14 cellular contexts compared by ENCODE assay signal in the genomic region with DNA sequence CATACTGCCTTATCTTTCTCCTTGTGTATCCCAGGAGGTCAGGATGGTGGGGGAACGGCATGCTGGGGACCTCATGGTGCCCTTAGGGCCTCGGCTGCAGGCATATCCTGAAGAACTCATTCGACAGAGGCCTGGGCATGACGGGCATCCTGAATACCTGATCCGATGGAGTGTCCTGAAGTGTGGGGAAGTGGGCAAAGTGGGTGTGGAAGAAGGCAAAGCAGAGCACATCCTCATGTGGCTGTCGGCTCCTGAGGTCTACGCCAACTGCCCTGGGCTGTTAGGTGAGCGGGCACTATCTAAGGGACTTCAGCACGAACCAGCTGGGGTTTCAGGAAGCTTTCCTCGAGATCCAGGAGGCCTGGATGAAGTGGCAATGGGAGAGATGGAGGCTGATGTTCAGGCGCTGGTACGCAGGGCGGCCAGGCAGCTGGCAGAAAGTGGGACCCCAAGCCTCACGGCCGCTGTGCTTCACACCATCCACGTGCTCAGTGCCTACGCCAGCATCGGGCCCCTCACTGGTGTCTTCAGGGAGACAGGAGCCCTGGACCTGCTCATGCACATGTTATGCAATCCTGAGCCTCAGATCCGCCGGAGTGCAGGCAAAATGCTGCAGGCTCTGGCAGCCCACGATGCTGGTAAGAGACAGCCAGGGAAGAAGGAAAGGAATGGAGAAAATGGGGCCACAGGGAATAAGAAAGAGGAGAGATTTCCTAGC. TPM values are rescaled to one million over a fixed set of nuclear protein-coding genes. Genes with fewer than 3 reads are reported as not detected.
DNase-seq lines count a peak whose midpoint lies in the region; ATAC-seq, FAIRE-seq and TF ChIP-seq lines count a peak whose summit lies in the region.
"Had no signal": no experiment of that assay in that cellular context is flagged by ENCODE, and none has a peak within 500 bp of the region (broad histone marks: within the 10 kb centered on the region; RNA-seq: fewer than 3 reads in every experiment).

No MANE protein-coding gene starts in this region.

- no peak overlapping the region for H3K27ac ChIP-seq in kidney (ENCODE audit: low read depth in 2 of 2, low read length in 2 of 2)
- no peak overlapping the region for H3K27ac ChIP-seq in small intestine (ENCODE audit: low read depth in 1 of 2, low read length in 1 of 2)
- H3K27ac ChIP-seq: ascending aorta, left ventricle myocardium inferior had no signal

- H3K4me3 Mint-ChIP-seq in activated naive CD4-positive, alpha-beta T cell treated with anti-CD3 and anti-CD28 coated beads, Interleukin-2, amount 10 ng/mL, durations not matched to agents 7 days and 5 days = peak overlapping the region; percentile 0
- no peak overlapping the region for H3K4me3 Mint-ChIP-seq in activated naive CD4-positive, alpha-beta T cell treated with anti-CD3 and anti-CD28 coated beads for 36 hours
- peak overlapping the region; percentile 85 for H3K4me3 Mint-ChIP-seq in activated T-helper 17 cell treated with anti-CD3 and anti-CD28 coated beads, Interleukin-2, amount 50 U/mL, for 72 hours
- peak overlapping the region; percentile 24 to 46 for H3K4me3 Mint-ChIP-seq in stimulated activated naive B cell treated with anti-CD40 and anti-IgM and Interleukin-4, amounts not matched to agents 10 μg/mL and 1 μg/mL and 100 μg/mL, for 72 hours

- H3K27me3 Mint-ChIP-seq in activated naive CD4-positive, alpha-beta T cell treated with anti-CD3 and anti-CD28 coated beads, Interleukin-2, amount 10 ng/mL, durations not matched to agents 7 days and 5 days = no peaks in the 10 kb centered on the region
- H3K27me3 Mint-ChIP-seq in activated naive CD4-positive, alpha-beta T cell treated with anti-CD3 and anti-CD28 coated beads for 36 hours (ENCODE audit: low read depth) = no peaks in the 10 kb centered on the region
- no peaks in the 10 kb centered on the region for H3K27me3 Mint-ChIP-seq in activated T-helper 17 cell treated with anti-CD3 and anti-CD28 coated beads, Interleukin-2, amount 50 U/mL, for 72 hours
- no peaks in the 10 kb centered on the region for H3K27me3 Mint-ChIP-seq in stimulated activated naive B cell treated with anti-CD40 and anti-IgM and Interleukin-4, amounts not matched to agents 10 μg/mL and 1 μg/mL and 100 μg/mL, for 72 hours

- no peak for ATAC-seq in activated T-helper 17 cell treated with anti-CD3 and anti-CD28 coated beads, Interleukin-2, amount 50 U/mL, for 72 hours (replicated peaks)
- ATAC-seq in stimulated activated naive B cell treated with anti-CD40 and anti-IgM and Interleukin-4, amounts not matched to agents 10 μg/mL and 1 μg/mL and 100 μg/mL, for 72 hours (replicated peaks) = no peak
- ATAC-seq in GM21825 (IDR thresholded peaks at IDR 0.05; ENCODE audit: unreplicated experiment) = no peak

- H3K4me3 ChIP-seq in kidney (ENCODE audit: low read length in 2 of 2) (no peak overlapping the region), small intestine (ENCODE audit: low read depth in 1 of 2, low read length in 2 of 2) (no peak overlapping the region)
- H3K4me3 ChIP-seq: ascending aorta, left ventricle myocardium inferior had no signal

- H3K9me3 Mint-ChIP-seq in activated naive CD4-positive, alpha-beta T cell treated with anti-CD3 and anti-CD28 coated beads, Interleukin-2, amount 10 ng/mL, durations not matched to agents 7 days and 5 days = no peaks in the 10 kb centered on the region
- H3K9me3 Mint-ChIP-seq in activated naive CD4-positive, alpha-beta T cell treated with anti-CD3 and anti-CD28 coated beads for 36 hours = no peaks in the 10 kb centered on the region
- no peaks in the 10 kb centered on the region for H3K9me3 Mint-ChIP-seq in activated T-helper 17 cell treated with anti-CD3 and anti-CD28 coated beads, Interleukin-2, amount 50 U/mL, for 72 hours
- no peaks in the 10 kb centered on the region for H3K9me3 Mint-ChIP-seq in stimulated activated naive B cell treated with anti-CD40 and anti-IgM and Interleukin-4, amounts not matched to agents 10 μg/mL and 1 μg/mL and 100 μg/mL, for 72 hours

- H3K9me3 ChIP-seq in kidney (ENCODE audit: control insufficient read depth in 1 of 2, low read length in 2 of 2) (no peaks in the 10 kb centered on the region), small intestine (ENCODE audit: control insufficient read depth, low read depth) (no peaks in the 10 kb centered on the region)
- H3K9me3 ChIP-seq: ascending aorta, left ventricle myocardium inferior had no signal

- peaks cover 51% of the 10 kb centered on the region for H3K4me1 Mint-ChIP-seq in activated naive CD4-positive, alpha-beta T cell treated with anti-CD3 and anti-CD28 coated beads, Interleukin-2, amount 10 ng/mL, durations not matched to agents 7 days and 5 days
- peaks cover 47% of the 10 kb centered on the region for H3K4me1 Mint-ChIP-seq in activated naive CD4-positive, alpha-beta T cell treated with anti-CD3 and anti-CD28 coated beads for 36 hours (ENCODE audit: low read depth)
- H3K4me1 Mint-ChIP-seq in activated T-helper 17 cell treated with anti-CD3 and anti-CD28 coated beads, Interleukin-2, amount 50 U/mL, for 72 hours = peaks cover 41% of the 10 kb centered on the region
- peaks cover 41 to 57% of the 10 kb centered on the region in 2 donors for H3K4me1 Mint-ChIP-seq in stimulated activated naive B cell treated with anti-CD40 and anti-IgM and Interleukin-4, amounts not matched to agents 10 μg/mL and 1 μg/mL and 100 μg/mL, for 72 hours

- 94 to 95% (median 94%) methylated on average over 20 to 21 of the region's 21 CpGs for WGBS in small intestine, 3 donors

- no peak for FAIRE-seq in kidney (lab: Jason Lieb, UNC)
- FAIRE-seq in small intestine (lab: Jason Lieb, UNC) = no peak
- FAIRE-seq: GM19239 had no signal

- intact Hi-C loops in activated naive CD4-positive, alpha-beta T cell treated with anti-CD3 and anti-CD28 coated beads for 36 hours (cut with micrococcal nuclease) = no loop called here
- intact Hi-C loops in kidney (cut with DNase I) = no loop called here

- H3K4me1 ChIP-seq in kidney (ENCODE audit: control insufficient read depth in 1 of 2, insufficient read depth in 1 of 2, low read depth in 1 of 2, low read length in 2 of 2) (peaks cover 5 to 16% of the 10 kb centered on the region in 2 donors), small intestine (ENCODE audit: control insufficient read depth in 2 of 2, insufficient read depth in 1 of 2, low read depth in 1 of 2, low read length in 1 of 2) (peaks cover 0 to 2% of the 10 kb centered on the region in 2 donors)

- H3K9ac ChIP-seq in kidney (ENCODE audit: low read length in 2 of 2) = no peak overlapping the region

- CTCF ChIA-PET in activated naive CD4-positive, alpha-beta T cell treated with anti-CD3 and anti-CD28 coated beads, Interleukin-2, amount 10 ng/mL, durations not matched to agents 7 days and 5 days (lab: Charles Lee) = no interaction called here
- CTCF ChIA-PET in activated naive CD4-positive, alpha-beta T cell treated with anti-CD3 and anti-CD28 coated beads for 36 hours (lab: Charles Lee) = interaction anchor here (1.3 kb wide), 1 partner anchor 45 kb away, joined by 4 read pairs; a partner anchor contains a TSS

- peaks cover 31% of the 10 kb centered on the region for H3K36me3 Mint-ChIP-seq in activated naive CD4-positive, alpha-beta T cell treated with anti-CD3 and anti-CD28 coated beads, Interleukin-2, amount 10 ng/mL, durations not matched to agents 7 days and 5 days
- H3K36me3 Mint-ChIP-seq in activated naive CD4-positive, alpha-beta T cell treated with anti-CD3 and anti-CD28 coated beads for 36 hours (ENCODE audit: low read depth) = peaks cover 21% of the 10 kb centered on the region
- H3K36me3 Mint-ChIP-seq in activated T-helper 17 cell treated with anti-CD3 and anti-CD28 coated beads, Interleukin-2, amount 50 U/mL, for 72 hours (ENCODE audit: low read depth) = peaks cover 57% of the 10 kb centered on the region
- H3K36me3 Mint-ChIP-seq in stimulated activated naive B cell treated with anti-CD40 and anti-IgM and Interleukin-4, amounts not matched to agents 10 μg/mL and 1 μg/mL and 100 μg/mL, for 72 hours = peaks cover 25 to 56% of the 10 kb centered on the region in 2 donors

- no peaks in the 10 kb centered on the region for H3K27me3 ChIP-seq in small intestine (ENCODE audit: control insufficient read depth in 2 of 2, insufficient read depth in 2 of 2, low read length in 2 of 2)
- H3K27me3 ChIP-seq: ascending aorta had no signal

- TF ChIP-seq CTCF in kidney (IDR thresholded peaks at IDR 0.05; ENCODE audit: borderline replicate concordance, extremely low read depth, insufficient read depth) = no peak

- peak; percentile 18 for DNase-seq in activated naive CD4-positive, alpha-beta T cell treated with anti-CD3 and anti-CD28 coated beads, Interleukin-2, amount 10 ng/mL, durations not matched to agents 7 days and 5 days
- DNase-seq in activated naive CD4-positive, alpha-beta T cell treated with anti-CD3 and anti-CD28 coated beads for 36 hours = no peak
- DNase-seq in kidney (peak; percentile 70), small intestine (no peak), dermis blood vessel endothelial cell (no peak)
- DNase-seq in stimulated activated naive B cell treated with anti-CD40 and anti-IgM and Interleukin-4, amounts not matched to agents 10 μg/mL and 1 μg/mL and 100 μg/mL, for 72 hours = no peak
- DNase-seq: left ventricle myocardium inferior, NCI-H1092, SIG-M5 had no signal

- H3K36me3 ChIP-seq in kidney (ENCODE audit: control insufficient read depth in 1 of 2, insufficient read depth in 2 of 2, low read length in 2 of 2) (peaks cover 9 to 13% of the 10 kb centered on the region in 2 donors), small intestine (ENCODE audit: control insufficient read depth in 2 of 2, insufficient read depth in 2 of 2, low read length in 2 of 2) (peaks cover 7 to 14% of the 10 kb centered on the region in 2 donors)

- H3K27ac Mint-ChIP-seq in activated naive CD4-positive, alpha-beta T cell treated with anti-CD3 and anti-CD28 coated beads, Interleukin-2, amount 10 ng/mL, durations not matched to agents 7 days and 5 days = no peak overlapping the region
- no peak overlapping the region for H3K27ac Mint-ChIP-seq in activated naive CD4-positive, alpha-beta T cell treated with anti-CD3 and anti-CD28 coated beads for 36 hours
- H3K27ac Mint-ChIP-seq in activated T-helper 17 cell treated with anti-CD3 and anti-CD28 coated beads, Interleukin-2, amount 50 U/mL, for 72 hours = peak overlapping the region; percentile 80
- no peak overlapping the region for H3K27ac Mint-ChIP-seq in stimulated activated naive B cell treated with anti-CD40 and anti-IgM and Interleukin-4, amounts not matched to agents 10 μg/mL and 1 μg/mL and 100 μg/mL, for 72 hours

RNA-seq across cellular contexts. Expression of a gene that starts 2.4 kb away (rescaled TPM):
- 10 to 100 TPM; 43.1 to 49.3 TPM for total RNA-seq in activated naive CD4-positive, alpha-beta T cell treated with anti-CD3 and anti-CD28 coated beads for 36 hours
- total RNA-seq in activated T-helper 17 cell treated with anti-CD3 and anti-CD28 coated beads, Interleukin-2, amount 50 U/mL, for 72 hours = 10 to 100 TPM; 40.7 to 44.9 TPM
- total RNA-seq in kidney = 47.3 TPM
- 34.7 TPM for polyA plus RNA-seq in kidney (ENCODE audit: insufficient read depth, low read depth, low replicate concordance)
- 10 to 100 TPM; 22.2 to 86.2 (median 66.0) TPM for polyA plus RNA-seq in small intestine
- total RNA-seq in dermis blood vessel endothelial cell = 25.9 and 33.8 TPM in 2 replicates

RNA-seq across cellular contexts. Expression of a gene that starts 13.4 kb away (rescaled TPM):
- 10 to 100 TPM; 27.8 to 28.2 TPM for total RNA-seq in activated naive CD4-positive, alpha-beta T cell treated with anti-CD3 and anti-CD28 coated beads for 36 hours
- total RNA-seq in activated T-helper 17 cell treated with anti-CD3 and anti-CD28 coated beads, Interleukin-2, amount 50 U/mL, for 72 hours = 10 to 100 TPM; 36.2 to 63.4 TPM
- total RNA-seq in kidney (30.6 TPM), dermis blood vessel endothelial cell (16.5 and 19.7 TPM in 2 replicates)
- polyA plus RNA-seq in kidney (ENCODE audit: insufficient read depth, low read depth, low replicate concordance) (13.8 TPM), small intestine (10 to 100 TPM in 2 of 3 donors, 1 to 10 TPM in 1; 8.9 to 24.0 (median 10.8) TPM)

RNA-seq across cellular contexts. Expression of a gene that starts 44.9 kb away (rescaled TPM):
- total RNA-seq in activated naive CD4-positive, alpha-beta T cell treated with anti-CD3 and anti-CD28 coated beads for 36 hours = 10 to 100 TPM; 59.7 to 59.8 TPM
- 10 to 100 TPM; 42.6 to 57.8 TPM for total RNA-seq in activated T-helper 17 cell treated with anti-CD3 and anti-CD28 coated beads, Interleukin-2, amount 50 U/mL, for 72 hours
- total RNA-seq in kidney = 74.3 TPM
- 373 TPM for polyA plus RNA-seq in kidney (ENCODE audit: insufficient read depth, low read depth, low replicate concordance)
- 100 to 1,000 TPM; 313 to 370 (median 340) TPM for polyA plus RNA-seq in small intestine
- total RNA-seq in dermis blood vessel endothelial cell = 29.0 and 31.5 TPM in 2 replicates

RNA-seq across cellular contexts. Expression of a gene that starts 58.9 kb away (rescaled TPM):
- under 1 TPM in 1 of 2 experiments, not detected in 1; 0.02 TPM for total RNA-seq in activated naive CD4-positive, alpha-beta T cell treated with anti-CD3 and anti-CD28 coated beads for 36 hours
- total RNA-seq in activated T-helper 17 cell treated with anti-CD3 and anti-CD28 coated beads, Interleukin-2, amount 50 U/mL, for 72 hours = 1 to 10 TPM; 2.2 to 3.6 TPM
- 0.31 TPM for total RNA-seq in kidney
- polyA plus RNA-seq in kidney (ENCODE audit: insufficient read depth, low read depth, low replicate concordance) = 0.26 TPM
- polyA plus RNA-seq in small intestine = 1 to 10 TPM in 1 of 3 donors, under 1 TPM in 2; 0.89 to 1.1 (median 1.00) TPM
- 0.05 TPM in 1 of 2 replicates, not detected in the other for total RNA-seq in dermis blood vessel endothelial cell
- total RNA-seq: ascending aorta had no signal
- polyA plus RNA-seq: fibroblast of lung had no signal

Comparison
In these comparisons a context has a peak if more than half of its experiments do, and no peak if none do; other contexts are left out.
1. DNase-seq: peak in activated naive CD4-positive, alpha-beta T cell treated with anti-CD3 and anti-CD28 coated beads, Interleukin-2, amount 10 ng/mL, durations not matched to agents 7 days and 5 days (single experiment) and kidney (single experiment); none in activated naive CD4-positive, alpha-beta T cell treated with anti-CD3 and anti-CD28 coated beads for 36 hours (single experiment), stimulated activated naive B cell treated with anti-CD40 and anti-IgM and Interleukin-4, amounts not matched to agents 10 μg/mL and 1 μg/mL and 100 μg/mL, for 72 hours (single experiment), small intestine (single experiment) and dermis blood vessel endothelial cell (single experiment).